ENCODE assay signal across 19 cellular contexts in the genomic region with DNA sequence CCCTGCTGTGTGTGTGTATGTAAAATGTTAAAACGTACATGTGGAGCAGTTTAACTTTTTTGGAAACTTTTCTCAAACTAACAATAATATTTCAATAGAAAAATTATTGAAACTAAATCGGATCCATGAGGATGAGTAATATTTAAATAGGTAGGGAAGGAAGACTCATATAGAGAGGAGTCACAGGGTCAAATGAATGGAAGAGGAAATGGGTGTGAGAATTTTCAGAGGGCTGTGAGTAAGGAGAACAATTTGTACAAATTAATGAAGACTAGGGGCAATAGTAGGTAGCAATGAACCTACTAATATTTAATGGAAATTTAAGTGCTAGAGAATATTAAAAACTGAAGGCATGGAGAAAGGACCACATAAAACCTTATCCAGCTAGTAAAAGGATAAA.
"Had no signal": no experiment of that assay in that cellular context is flagged by ENCODE, and none has a peak within 500 bp of the region (broad histone marks: within the 10 kb centered on the region; RNA-seq: fewer than 3 reads in every experiment).

No MANE protein-coding gene starts in this region.

- H3K27me3 ChIP-seq: SJSA1 had no signal

- H3K9me3 ChIP-seq: SJSA1 had no signal

- H3K4me3 ChIP-seq: SJSA1, SK-N-MC had no signal

- ATAC-seq: HepG2, Panc1, PC-3 had no signal

- H3K36me3 ChIP-seq: SJSA1 had no signal

- H3K27ac ChIP-seq: SJSA1, SK-N-MC had no signal

- DNase-seq: IMR-90; Karpas-422; KG1; MM.1S; NCI-H1105; NCI-H1417; NCI-H1436 treated with DMSO at 0.1 percent for 48 hours; NCI-H187 treated with DMSO at 0.1 percent for 48 hours; NCI-H2227 treated with DMSO at 0.1 percent for 48 hours; NCI-H524 treated with DMSO at 0.1 percent for 48 hours; NCI-H82; NK-92 treated with Interleukin-12 subunit alpha and Interleukin-12 subunit beta, amount 100 ng/mL, for 24 hours; PC-3; Right ventricle myocardium superior; SIG-M5 had no signal

- H3K4me1 ChIP-seq: SJSA1 had no signal

- FAIRE-seq: HepG2 had no signal
